19 cellular contexts compared by ENCODE assay signal in genomic region chr2:39401319-39401718, GRCh38.
"Had no signal": no experiment of that assay in that cellular context is flagged by ENCODE, and none has a peak within 500 bp of the region (broad histone marks: within the 10 kb centered on the region; RNA-seq: fewer than 3 reads in every experiment).

No MANE protein-coding gene starts in this region.

- H3K9me3 ChIP-seq: left ventricle myocardium inferior, spleen had no signal

- H3K4me3 ChIP-seq: hepatocyte, left ventricle myocardium inferior, spleen had no signal

- H3K27me3 ChIP-seq: foreskin keratinocyte, hepatocyte, spleen had no signal

- H3K36me3 Mint-ChIP-seq: activated CD4-positive, alpha-beta memory T cell treated with anti-CD3 and anti-CD28 coated beads for 36 hours; immature natural killer cell; natural killer cell had no signal

- H3K4me3 Mint-ChIP-seq: activated CD4-positive, alpha-beta memory T cell treated with anti-CD3 and anti-CD28 coated beads for 36 hours; activated naive CD4-positive, alpha-beta T cell treated with anti-CD3 and anti-CD28 coated beads for 36 hours; immature natural killer cell; natural killer cell had no signal

- H3K27me3 Mint-ChIP-seq: activated CD4-positive, alpha-beta memory T cell treated with anti-CD3 and anti-CD28 coated beads for 36 hours had no signal

- H3K27ac Mint-ChIP-seq: activated CD4-positive, alpha-beta memory T cell treated with anti-CD3 and anti-CD28 coated beads for 36 hours; activated naive CD4-positive, alpha-beta T cell treated with anti-CD3 and anti-CD28 coated beads for 36 hours; immature natural killer cell had no signal

- H3K36me3 ChIP-seq: left ventricle myocardium inferior, spleen had no signal

- DNase-seq: activated CD4-positive, alpha-beta memory T cell treated with anti-CD3 and anti-CD28 coated beads for 36 hours; activated CD4-positive, alpha-beta T cell treated with anti-CD3 and anti-CD28 coated beads for 4 hours; activated CD4-positive, CD25-positive, alpha-beta regulatory T cell; activated naive CD4-positive, alpha-beta T cell treated with anti-CD3 and anti-CD28 coated beads for 36 hours; activated T-cell treated with anti-CD3 and anti-CD28 coated beads, Interleukin-2, amount 50 U/mL, for 48 hours; amygdala; foreskin keratinocyte; glutamatergic neuron; immature natural killer cell; left ventricle myocardium inferior; midbrain; natural killer cell; posterior cingulate gyrus; spleen; stimulated activated CD4-positive, alpha-beta T cell treated with anti-CD3 and anti-CD28 coated beads, Interleukin-4, amount 100 ng/mL, for 1 hour; stimulated activated naive CD4-positive, alpha-beta T cell treated with Interleukin-2 at 50 U/mL for 16 hours; T-helper 1 cell; T-helper 9 cell had no signal

- H3K27ac ChIP-seq: foreskin keratinocyte, hepatocyte, left ventricle myocardium inferior, spleen had no signal

- H2AFZ ChIP-seq: hepatocyte had no signal

- H3K9me3 Mint-ChIP-seq: activated CD4-positive, alpha-beta memory T cell treated with anti-CD3 and anti-CD28 coated beads for 36 hours; activated naive CD4-positive, alpha-beta T cell treated with anti-CD3 and anti-CD28 coated beads for 36 hours; immature natural killer cell; natural killer cell had no signal

- H3K4me2 ChIP-seq: hepatocyte had no signal

- ATAC-seq: foreskin keratinocyte, natural killer cell had no signal
